ENCODE assay signal across 11 cellular contexts in the genomic region with DNA sequence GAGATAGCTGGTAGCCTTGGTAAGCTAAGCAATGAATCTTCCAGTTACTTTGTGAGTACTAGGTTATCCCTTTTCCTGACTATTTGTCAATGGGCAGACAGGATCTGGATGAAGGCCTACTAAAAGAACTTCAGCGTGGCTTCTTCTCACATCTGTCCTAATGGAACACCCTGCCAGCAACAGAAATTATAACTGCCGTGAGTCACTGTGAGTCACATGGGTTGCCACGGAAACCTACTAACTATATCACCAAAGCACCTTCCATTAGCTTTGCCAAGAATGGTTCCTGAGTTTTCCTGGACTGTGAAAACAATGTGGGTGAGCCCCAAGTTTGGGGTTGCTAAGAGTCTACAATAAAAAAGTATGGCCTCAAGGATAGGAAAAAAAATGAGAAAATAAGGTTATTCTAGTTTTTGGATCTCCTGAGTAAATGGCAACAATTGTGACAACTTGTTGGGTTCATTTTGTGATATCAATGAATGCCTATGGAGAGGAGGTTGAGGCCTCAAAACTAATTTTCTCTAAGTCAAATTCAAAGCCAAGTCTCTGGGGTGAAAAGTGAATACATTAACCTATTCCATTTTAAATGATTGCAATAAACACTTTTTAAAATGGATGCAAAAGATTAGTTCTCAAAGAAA.
A peak's percentile ranks its signal among the peaks of the same experiment; 100 is the strongest.
DNase-seq lines count a peak whose midpoint lies in the region; ATAC-seq and TF ChIP-seq lines count a peak whose summit lies in the region.
"Had no signal": no experiment of that assay in that cellular context is flagged by ENCODE, and none has a peak within 500 bp of the region (broad histone marks: within the 10 kb centered on the region; RNA-seq: fewer than 3 reads in every experiment).

No MANE protein-coding gene starts in this region.

- DNase-seq in Calu3 = peak; percentile 77
- DNase-seq in NCI-H146 treated with DMSO at 0.1 percent for 48 hours (lab: John Stamatoyannopoulos, UW; ENCODE audit: unreplicated experiment) = peak; percentile 4
- DNase-seq in activated naive CD8-positive, alpha-beta T cell treated with anti-CD3 and anti-CD28 coated beads, Interleukin-2, amount 50 U/mL, for 24 hours = peak; percentile 62
- DNase-seq in left kidney (ENCODE audit: low read depth, low spot score) = peak; percentile 51
- DNase-seq in stimulated activated naive CD8-positive, alpha-beta T cell treated with anti-CD3 and anti-CD28 coated beads, Interleukin-15, Interleukin-2, amounts not matched to agents 100 U/mL and 50 U/mL, for 24 hours = peak; percentile 63
- DNase-seq in effector memory CD4-positive, alpha-beta T cell = no peak

- H3K9me3 ChIP-seq in effector memory CD4-positive, alpha-beta T cell (ENCODE audit: control insufficient read depth, low read length) = no peaks in the 10 kb centered on the region
- H3K9me3 ChIP-seq: HAP-1, tibial nerve had no signal

- no peaks in the 10 kb centered on the region for H3K4me1 ChIP-seq in effector memory CD4-positive, alpha-beta T cell (ENCODE audit: control insufficient read depth, insufficient read depth, low read length, poor library complexity, severe bottlenecking)
- H3K4me1 ChIP-seq: tibial nerve had no signal

- peaks cover 4% of the 10 kb centered on the region for H3K36me3 Mint-ChIP-seq in Calu3 (ENCODE audit: insufficient read depth, unreplicated experiment)
- no peaks in the 10 kb centered on the region for H3K36me3 Mint-ChIP-seq in activated naive CD8-positive, alpha-beta T cell treated with anti-CD3 and anti-CD28 coated beads, Interleukin-2, amount 50 U/mL, for 24 hours (ENCODE audit: low read depth)
- H3K36me3 Mint-ChIP-seq: brain had no signal

- no peak overlapping the region for H3K4me3 ChIP-seq in effector memory CD4-positive, alpha-beta T cell (ENCODE audit: insufficient read depth, low read depth, low read length, poor library complexity, severe bottlenecking)
- H3K4me3 ChIP-seq: HAP-1, tibial nerve had no signal

- peak; percentile 88 for ATAC-seq in activated naive CD8-positive, alpha-beta T cell treated with anti-CD3 and anti-CD28 coated beads, Interleukin-2, amount 50 U/mL, for 24 hours
- peak; percentile 87 for ATAC-seq in stimulated activated naive CD8-positive, alpha-beta T cell treated with anti-CD3 and anti-CD28 coated beads, Interleukin-15, Interleukin-2, amounts not matched to agents 100 U/mL and 50 U/mL, for 24 hours
- ATAC-seq in HG03571 (IDR thresholded peaks at IDR 0.05; ENCODE audit: unreplicated experiment) = no peak
- ATAC-seq in HG03439 (IDR thresholded peaks at IDR 0.05; ENCODE audit: unreplicated experiment) = no peak

- no peaks in the 10 kb centered on the region for H3K36me3 ChIP-seq in effector memory CD4-positive, alpha-beta T cell (ENCODE audit: control insufficient read depth, insufficient read depth, low read length)
- H3K36me3 ChIP-seq: HAP-1, tibial nerve had no signal

- no peak overlapping the region for H3K27ac ChIP-seq in effector memory CD4-positive, alpha-beta T cell (ENCODE audit: insufficient read depth, low read length, poor library complexity, severe bottlenecking)
- H3K27ac ChIP-seq: tibial nerve had no signal

- intact Hi-C loops in Calu3 (cut with micrococcal nuclease; ENCODE audit: unreplicated experiment) = no loop called here

- peak overlapping the region; percentile 78 for H3K27ac Mint-ChIP-seq in Calu3 (ENCODE audit: unreplicated experiment)
- H3K27ac Mint-ChIP-seq in activated naive CD8-positive, alpha-beta T cell treated with anti-CD3 and anti-CD28 coated beads, Interleukin-2, amount 50 U/mL, for 24 hours = peak overlapping the region; percentile 16

- TF ChIP-seq CTCF in Calu3 (IDR thresholded peaks at IDR 0.05; ENCODE audit: unreplicated experiment) = no peak

- H3K9me3 Mint-ChIP-seq in Calu3 (ENCODE audit: low read depth, unreplicated experiment) = no peaks in the 10 kb centered on the region
- no peaks in the 10 kb centered on the region for H3K9me3 Mint-ChIP-seq in activated naive CD8-positive, alpha-beta T cell treated with anti-CD3 and anti-CD28 coated beads, Interleukin-2, amount 50 U/mL, for 24 hours
- H3K9me3 Mint-ChIP-seq: brain had no signal

- CTCF ChIA-PET in Calu3 (lab: Charles Lee) = interaction anchor here (0.6 to 1.0 kb wide), 4 partner anchors 81 to 1050 kb away, joined by 3 to 4 read pairs (median 4); no protein-coding TSS in a partner anchor

- H3K4me3 Mint-ChIP-seq in Calu3 (ENCODE audit: low read depth, unreplicated experiment) = no peak overlapping the region
- H3K4me3 Mint-ChIP-seq in activated naive CD8-positive, alpha-beta T cell treated with anti-CD3 and anti-CD28 coated beads, Interleukin-2, amount 50 U/mL, for 24 hours = no peak overlapping the region
- H3K4me3 Mint-ChIP-seq: brain had no signal

- peaks cover 5% of the 10 kb centered on the region for H3K4me1 Mint-ChIP-seq in Calu3 (ENCODE audit: low read depth, unreplicated experiment)
- peaks cover 22% of the 10 kb centered on the region for H3K4me1 Mint-ChIP-seq in activated naive CD8-positive, alpha-beta T cell treated with anti-CD3 and anti-CD28 coated beads, Interleukin-2, amount 50 U/mL, for 24 hours

- H3K27me3 Mint-ChIP-seq in Calu3 (ENCODE audit: unreplicated experiment) = peaks cover 12% of the 10 kb centered on the region
- no peaks in the 10 kb centered on the region for H3K27me3 Mint-ChIP-seq in activated naive CD8-positive, alpha-beta T cell treated with anti-CD3 and anti-CD28 coated beads, Interleukin-2, amount 50 U/mL, for 24 hours

- BruUV-seq in Calu3 (replicated peaks; lab: Mats Ljungman, UMichigan) = no TSS peak

- H3K27me3 ChIP-seq in effector memory CD4-positive, alpha-beta T cell (replicated peaks; ENCODE audit: control insufficient read depth, insufficient read depth, low read length, poor library complexity, severe bottlenecking) = no peaks in the 10 kb centered on the region
- H3K27me3 ChIP-seq: tibial nerve had no signal

Comparison
In these comparisons a context has a peak if more than half of its experiments do, and no peak if none do; other contexts are left out.
1. DNase-seq: peak in Calu3 (single experiment), NCI-H146 treated with DMSO at 0.1 percent for 48 hours (single experiment), activated naive CD8-positive, alpha-beta T cell treated with anti-CD3 and anti-CD28 coated beads, Interleukin-2, amount 50 U/mL, for 24 hours (single experiment), left kidney (single experiment) and stimulated activated naive CD8-positive, alpha-beta T cell treated with anti-CD3 and anti-CD28 coated beads, Interleukin-15, Interleukin-2, amounts not matched to agents 100 U/mL and 50 U/mL, for 24 hours (single experiment); none in effector memory CD4-positive, alpha-beta T cell (0 of 3).
2. ATAC-seq: peak in activated naive CD8-positive, alpha-beta T cell treated with anti-CD3 and anti-CD28 coated beads, Interleukin-2, amount 50 U/mL, for 24 hours (single experiment) and stimulated activated naive CD8-positive, alpha-beta T cell treated with anti-CD3 and anti-CD28 coated beads, Interleukin-15, Interleukin-2, amounts not matched to agents 100 U/mL and 50 U/mL, for 24 hours (single experiment); none in HG03571 (single experiment) and HG03439 (single experiment).